Comparison of ENCODE assay signal across 1 cellular context in genomic region chr4:159210975-159211374, GRCh38.
TF ChIP-seq lines count a peak whose summit lies in the region.

No MANE protein-coding gene starts in this region.

TF ChIP-seq in IMR-90, 13 proteins besides CTCF, POLR2A, EP300 and RAD21 (continued from another document):
- TF ChIP-seq USF2 (IDR thresholded peaks at IDR 0.05; ENCODE audit: low read depth, low read length) (no peak), RFX5 (IDR thresholded peaks at IDR 0.05; ENCODE audit: low read depth, low read length) (no peak), RCOR1 (IDR thresholded peaks at IDR 0.05; ENCODE audit: insufficient replicate concordance, low read length) (no peak), BHLHE40 (IDR thresholded peaks at IDR 0.05; ENCODE audit: low read depth, low read length) (no peak), SMC3 (IDR thresholded peaks at IDR 0.05; ENCODE audit: low read depth, low read length) (no peak)
